ENCODE assay signal across 38 cellular contexts in genomic region chrX:133232331-133232730, GRCh38. TPM values are rescaled to one million over a fixed set of nuclear protein-coding genes. Genes with fewer than 3 reads are reported as not detected.
"Had no signal": no experiment of that assay in that cellular context is flagged by ENCODE, and none has a peak within 500 bp of the region (broad histone marks: within the 10 kb centered on the region; RNA-seq: fewer than 3 reads in every experiment).

No MANE protein-coding gene starts in this region.

- H3K4me3 Mint-ChIP-seq: activated CD4-positive, alpha-beta memory T cell treated with anti-CD3 and anti-CD28 coated beads for 36 hours; activated CD4-positive, alpha-beta T cell treated with anti-CD3 and anti-CD28 coated beads for 36 hours; activated CD4-positive, alpha-beta T cell treated with anti-CD3 and anti-CD28 coated beads, Interleukin-2, amount 10 ng/mL, durations not matched to agents 24 days and 14 days; activated CD8-positive, alpha-beta memory T cell treated with anti-CD3 and anti-CD28 coated beads, Interleukin-2, amount 10 ng/mL, durations not matched to agents 7 days and 5 days; activated CD8-positive, alpha-beta T cell treated with anti-CD3 and anti-CD28 coated beads, Interleukin-2, amount 10 ng/mL, durations not matched to agents 7 days and 5 days; activated naive CD4-positive, alpha-beta T cell treated with anti-CD3 and anti-CD28 coated beads, Interleukin-2, amount 10 ng/mL, durations not matched to agents 7 days and 5 days; activated naive CD8-positive, alpha-beta T cell treated with anti-CD3 and anti-CD28 coated beads, Interleukin-2, amount 10 ng/mL, durations not matched to agents 7 days and 5 days; activated T-helper 1 cell treated with anti-CD3 and anti-CD28 coated beads, Interleukin-12 subunit alpha, Interleukin-12 subunit beta, Interleukin-2, Interleukin-4 antibody, amounts not matched to agents 30 ng/mL and 10 ng/mL and 1 ng/mL, durations not matched to agents 14 hours and 24 hours and 36 hours; brain; central memory CD8-positive, alpha-beta T cell; dendritic cell treated with granulocyte-macrophage colony-stimulating factor and Interleukin-4, amounts not matched to agents 40 ng/mL and 50 ng/mL, for 4 days; endodermal cell; T-helper 17 cell; T-helper 2 cell treated with Interferon-gamma antibody and Interleukin-4, amounts not matched to agents 5 μg/mL and 100 μg/mL, for 36 hours had no signal

- H3K4me3 ChIP-seq: ascending aorta, breast epithelium, coronary artery, dorsolateral prefrontal cortex, esophagus squamous epithelium had no signal

- H3K9me3 ChIP-seq: ascending aorta, breast epithelium, esophagus squamous epithelium had no signal

- ATAC-seq: activated CD4-positive, alpha-beta T cell treated with anti-CD3 and anti-CD28 coated beads for 36 hours; activated CD8-positive, alpha-beta memory T cell treated with anti-CD3 and anti-CD28 coated beads, Interleukin-2, amount 10 ng/mL, durations not matched to agents 7 days and 5 days; activated CD8-positive, alpha-beta T cell treated with anti-CD3 and anti-CD28 coated beads, Interleukin-2, amount 10 ng/mL, durations not matched to agents 7 days and 5 days; activated naive CD4-positive, alpha-beta T cell treated with anti-CD3 and anti-CD28 coated beads, Interleukin-2, amount 50 U/mL, for 72 hours; T-helper 17 cell had no signal

- H3K27me3 Mint-ChIP-seq: activated CD4-positive, alpha-beta memory T cell treated with anti-CD3 and anti-CD28 coated beads for 36 hours; activated CD4-positive, alpha-beta T cell treated with anti-CD3 and anti-CD28 coated beads, Interleukin-2, amount 10 ng/mL, durations not matched to agents 24 days and 14 days; activated CD8-positive, alpha-beta memory T cell treated with anti-CD3 and anti-CD28 coated beads, Interleukin-2, amount 10 ng/mL, durations not matched to agents 7 days and 5 days; activated naive CD4-positive, alpha-beta T cell treated with anti-CD3 and anti-CD28 coated beads, Interleukin-2, amount 10 ng/mL, durations not matched to agents 7 days and 5 days; activated naive CD8-positive, alpha-beta T cell treated with anti-CD3 and anti-CD28 coated beads, Interleukin-2, amount 10 ng/mL, durations not matched to agents 7 days and 5 days; central memory CD8-positive, alpha-beta T cell had no signal

- H3K36me3 Mint-ChIP-seq: activated CD4-positive, alpha-beta memory T cell treated with anti-CD3 and anti-CD28 coated beads for 36 hours; activated CD8-positive, alpha-beta memory T cell treated with anti-CD3 and anti-CD28 coated beads, Interleukin-2, amount 10 ng/mL, durations not matched to agents 7 days and 5 days; activated naive CD4-positive, alpha-beta T cell treated with anti-CD3 and anti-CD28 coated beads, Interleukin-2, amount 10 ng/mL, durations not matched to agents 7 days and 5 days; activated naive CD4-positive, alpha-beta T cell treated with anti-CD3 and anti-CD28 coated beads, Interleukin-2, amount 50 U/mL, for 72 hours; activated naive CD8-positive, alpha-beta T cell treated with anti-CD3 and anti-CD28 coated beads, Interleukin-2, amount 10 ng/mL, durations not matched to agents 7 days and 5 days; brain had no signal

- H3K36me3 ChIP-seq: ascending aorta, breast epithelium, esophagus squamous epithelium had no signal

- DNase-seq: activated CD4-positive, alpha-beta memory T cell treated with anti-CD3 and anti-CD28 coated beads for 36 hours; activated CD4-positive, alpha-beta T cell treated with anti-CD3 and anti-CD28 coated beads for 36 hours; activated CD4-positive, alpha-beta T cell treated with anti-CD3 and anti-CD28 coated beads, Interleukin-2, amount 10 ng/mL, durations not matched to agents 24 days and 14 days; activated CD4-positive, CD25-positive, alpha-beta regulatory T cell; activated CD4-positive, CD25-positive, alpha-beta regulatory T cell treated with anti-CD3 and anti-CD28 coated beads, Interleukin-2, amount 50 U/mL, for 72 hours; activated CD8-positive, alpha-beta memory T cell treated with anti-CD3 and anti-CD28 coated beads, Interleukin-2, amount 10 ng/mL, durations not matched to agents 7 days and 5 days; activated CD8-positive, alpha-beta memory T cell treated with anti-CD3 and anti-CD28 coated beads, Interleukin-2, amount 50 U/mL, for 4 hours; activated CD8-positive, alpha-beta T cell treated with anti-CD3 and anti-CD28 coated beads, Interleukin-2, amount 10 ng/mL, durations not matched to agents 7 days and 5 days; activated effector memory CD4-positive, alpha-beta T cell treated with anti-CD3 and anti-CD28 coated beads, Interleukin-2, amount 50 U/mL, for 16 hours; activated naive CD4-positive, alpha-beta T cell treated with anti-CD3 and anti-CD28 coated beads, Interleukin-2, amount 10 ng/mL, durations not matched to agents 7 days and 5 days; activated naive CD8-positive, alpha-beta T cell treated with anti-CD3 and anti-CD28 coated beads, Interleukin-2, amount 10 ng/mL, durations not matched to agents 7 days and 5 days; activated T-cell treated with anti-CD3 and anti-CD28 coated beads, Interleukin-2, amount 50 U/mL, for 1 hour; activated T-cell treated with anti-CD3 and anti-CD28 coated beads, Interleukin-2, amount 50 U/mL, for 48 hours; dorsolateral prefrontal cortex; effector memory CD4-positive, alpha-beta T cell; endodermal cell; esophagus squamous epithelium; head of caudate nucleus; T-helper 1 cell; T-helper 17 cell; T1000 had no signal

- FAIRE-seq: frontal cortex had no signal

- H3K27me3 ChIP-seq: ascending aorta, esophagus squamous epithelium had no signal

- H3K4me1 Mint-ChIP-seq: activated CD4-positive, alpha-beta T cell treated with anti-CD3 and anti-CD28 coated beads for 36 hours; activated CD4-positive, alpha-beta T cell treated with anti-CD3 and anti-CD28 coated beads, Interleukin-2, amount 10 ng/mL, durations not matched to agents 24 days and 14 days; activated CD8-positive, alpha-beta memory T cell treated with anti-CD3 and anti-CD28 coated beads, Interleukin-2, amount 10 ng/mL, durations not matched to agents 7 days and 5 days; activated naive CD4-positive, alpha-beta T cell treated with anti-CD3 and anti-CD28 coated beads, Interleukin-2, amount 10 ng/mL, durations not matched to agents 7 days and 5 days; activated naive CD8-positive, alpha-beta T cell treated with anti-CD3 and anti-CD28 coated beads, Interleukin-2, amount 10 ng/mL, durations not matched to agents 7 days and 5 days; central memory CD8-positive, alpha-beta T cell; endodermal cell; T-helper 17 cell had no signal

- H3K27ac ChIP-seq: ascending aorta, breast epithelium, coronary artery, dorsolateral prefrontal cortex, esophagus squamous epithelium had no signal

- H3K27ac Mint-ChIP-seq: activated CD4-positive, alpha-beta memory T cell treated with anti-CD3 and anti-CD28 coated beads for 36 hours; activated CD4-positive, alpha-beta T cell treated with anti-CD3 and anti-CD28 coated beads for 36 hours; activated CD4-positive, alpha-beta T cell treated with anti-CD3 and anti-CD28 coated beads, Interleukin-2, amount 10 ng/mL, durations not matched to agents 24 days and 14 days; activated CD8-positive, alpha-beta memory T cell treated with anti-CD3 and anti-CD28 coated beads, Interleukin-2, amount 10 ng/mL, durations not matched to agents 7 days and 5 days; activated CD8-positive, alpha-beta T cell treated with anti-CD3 and anti-CD28 coated beads, Interleukin-2, amount 10 ng/mL, durations not matched to agents 7 days and 5 days; activated naive CD4-positive, alpha-beta T cell treated with anti-CD3 and anti-CD28 coated beads, Interleukin-2, amount 10 ng/mL, durations not matched to agents 7 days and 5 days; activated naive CD4-positive, alpha-beta T cell treated with anti-CD3 and anti-CD28 coated beads, Interleukin-2, amount 50 U/mL, for 72 hours; activated naive CD8-positive, alpha-beta T cell treated with anti-CD3 and anti-CD28 coated beads, Interleukin-2, amount 10 ng/mL, durations not matched to agents 7 days and 5 days; activated T-helper 1 cell treated with anti-CD3 and anti-CD28 coated beads, Interleukin-12 subunit alpha, Interleukin-12 subunit beta, Interleukin-2, Interleukin-4 antibody, amounts not matched to agents 30 ng/mL and 10 ng/mL and 1 ng/mL, durations not matched to agents 14 hours and 24 hours and 36 hours; activated T-helper 2 cell treated with anti-CD3 and anti-CD28 coated beads, Interferon-gamma antibody, Interleukin-2, Interleukin-4, amounts not matched to agents 10 μg/mL and 5 μg/mL and 100 μg/mL, durations not matched to agents 14 hours and 24 hours and 36 hours; brain; dendritic cell treated with granulocyte-macrophage colony-stimulating factor and Interleukin-4, amounts not matched to agents 40 ng/mL and 50 ng/mL, for 4 days; endodermal cell; T-helper 17 cell; T-helper 2 cell treated with Interferon-gamma antibody and Interleukin-4, amounts not matched to agents 5 μg/mL and 100 μg/mL, for 36 hours had no signal

- H3K9me3 Mint-ChIP-seq: activated CD4-positive, alpha-beta memory T cell treated with anti-CD3 and anti-CD28 coated beads for 36 hours; activated CD4-positive, alpha-beta T cell treated with anti-CD3 and anti-CD28 coated beads, Interleukin-2, amount 10 ng/mL, durations not matched to agents 24 days and 14 days; activated naive CD4-positive, alpha-beta T cell treated with anti-CD3 and anti-CD28 coated beads, Interleukin-2, amount 10 ng/mL, durations not matched to agents 7 days and 5 days; activated naive CD4-positive, alpha-beta T cell treated with anti-CD3 and anti-CD28 coated beads, Interleukin-2, amount 50 U/mL, for 72 hours; activated naive CD8-positive, alpha-beta T cell treated with anti-CD3 and anti-CD28 coated beads, Interleukin-2, amount 10 ng/mL, durations not matched to agents 7 days and 5 days; activated T-helper 1 cell treated with anti-CD3 and anti-CD28 coated beads, Interleukin-12 subunit alpha, Interleukin-12 subunit beta, Interleukin-2, Interleukin-4 antibody, amounts not matched to agents 30 ng/mL and 10 ng/mL and 1 ng/mL, durations not matched to agents 14 hours and 24 hours and 36 hours; activated T-helper 2 cell treated with anti-CD3 and anti-CD28 coated beads, Interferon-gamma antibody, Interleukin-2, Interleukin-4, amounts not matched to agents 10 μg/mL and 5 μg/mL and 100 μg/mL, durations not matched to agents 14 hours and 24 hours and 36 hours; brain; central memory CD8-positive, alpha-beta T cell; dendritic cell treated with granulocyte-macrophage colony-stimulating factor and Interleukin-4, amounts not matched to agents 40 ng/mL and 50 ng/mL, for 4 days; endodermal cell; T-helper 2 cell treated with Interferon-gamma antibody and Interleukin-4, amounts not matched to agents 5 μg/mL and 100 μg/mL, for 36 hours had no signal

- H3K4me1 ChIP-seq: ascending aorta, breast epithelium had no signal

RNA-seq across cellular contexts. Expression of gene TFDP3, which starts 14.2 kb away (rescaled TPM):
- total RNA-seq: activated CD4-positive, alpha-beta memory T cell treated with anti-CD3 and anti-CD28 coated beads for 36 hours; activated CD4-positive, alpha-beta T cell treated with anti-CD3 and anti-CD28 coated beads for 36 hours; activated CD4-positive, alpha-beta T cell treated with anti-CD3 and anti-CD28 coated beads, Interleukin-2, amount 10 ng/mL, durations not matched to agents 24 days and 14 days; activated CD8-positive, alpha-beta memory T cell treated with anti-CD3 and anti-CD28 coated beads for 36 hours; activated CD8-positive, alpha-beta memory T cell treated with anti-CD3 and anti-CD28 coated beads, Interleukin-2, amount 10 ng/mL, durations not matched to agents 7 days and 5 days; activated CD8-positive, alpha-beta T cell treated with anti-CD3 and anti-CD28 coated beads, Interleukin-2, amount 10 ng/mL, durations not matched to agents 7 days and 5 days; activated naive CD8-positive, alpha-beta T cell treated with anti-CD3 and anti-CD28 coated beads, Interleukin-2, amount 10 ng/mL, durations not matched to agents 7 days and 5 days; activated T-helper 1 cell treated with anti-CD3 and anti-CD28 coated beads, Interleukin-12 subunit alpha, Interleukin-12 subunit beta, Interleukin-2, Interleukin-4 antibody, amounts not matched to agents 30 ng/mL and 10 ng/mL and 1 ng/mL, durations not matched to agents 14 hours and 24 hours and 36 hours; activated T-helper 2 cell treated with anti-CD3 and anti-CD28 coated beads, Interferon-gamma antibody, Interleukin-2, Interleukin-4, amounts not matched to agents 10 μg/mL and 5 μg/mL and 100 μg/mL, durations not matched to agents 14 hours and 24 hours and 36 hours; ascending aorta; breast epithelium; cardiac septum; cerebellum; dorsolateral prefrontal cortex; endodermal cell; esophagus squamous epithelium; fibroblast of lung; fibroblast of villous mesenchyme; frontal cortex; T-helper 17 cell had no signal
- polyA plus RNA-seq: esophagus, fibroblast of lung had no signal
